In genomic region chr12:49344486-49345047, GRCh38 we compare ENCODE assay signal across 17 cellular contexts. TPM values are rescaled to one million over a fixed set of nuclear protein-coding genes. Genes with fewer than 3 reads are reported as not detected.
DNase-seq lines count a peak whose midpoint lies in the region; ATAC-seq, FAIRE-seq and TF ChIP-seq lines count a peak whose summit lies in the region.
"Had no signal": no experiment of that assay in that cellular context is flagged by ENCODE, and none has a peak within 500 bp of the region (broad histone marks: within the 10 kb centered on the region; RNA-seq: fewer than 3 reads in every experiment).

No MANE protein-coding gene starts in this region.

- H4K20me1 ChIP-seq in SU-DHL-6 (ENCODE audit: low read depth, low read length) (no peaks in the 10 kb centered on the region), HepG2 (ENCODE audit: insufficient read depth, low read length) (0 out of 2 replicates have a peak, but pooled peaks cover 6% of the 10 kb centered on the region)

- no peak for FAIRE-seq in HepG2 (lab: Jason Lieb, UNC)

- no peak for TF ChIP-seq RAD21 in HepG2 (CRISPR knock-in tag; IDR thresholded peaks at IDR 0.05)

- no peak for TF ChIP-seq CTCF in SU-DHL-6 (IDR thresholded peaks at IDR 0.05; ENCODE audit: insufficient read depth, low read length, poor library complexity, severe bottlenecking)
- no peak for TF ChIP-seq CTCF in HepG2 (CRISPR knock-in tag; IDR thresholded peaks at IDR 0.05)
- TF ChIP-seq CTCF in suprapubic skin (IDR thresholded peaks at IDR 0.05): no peak
- TF ChIP-seq CTCF in left lung (IDR thresholded peaks at IDR 0.05): no peak

- POLR2A ChIA-PET in HepG2 (lab: Yijun Ruan, JAX): no interaction called here

- H3K27ac Mint-ChIP-seq in activated naive CD8-positive, alpha-beta T cell: no peak overlapping the region
- no peak overlapping the region for H3K27ac Mint-ChIP-seq in activated naive CD8-positive, alpha-beta T cell treated with anti-CD3 and anti-CD28 coated beads for 36 hours
- no peak overlapping the region for H3K27ac Mint-ChIP-seq in activated T-helper 17 cell treated with anti-CD3 and anti-CD28 coated beads, Interleukin-2, amount 50 U/mL, for 72 hours

- no peaks in the 10 kb centered on the region for H3K36me3 Mint-ChIP-seq in activated naive CD8-positive, alpha-beta T cell
- no peaks in the 10 kb centered on the region for H3K36me3 Mint-ChIP-seq in activated naive CD8-positive, alpha-beta T cell treated with anti-CD3 and anti-CD28 coated beads for 36 hours
- H3K36me3 Mint-ChIP-seq in activated T-helper 17 cell treated with anti-CD3 and anti-CD28 coated beads, Interleukin-2, amount 50 U/mL, for 72 hours (ENCODE audit: low read depth): no peaks in the 10 kb centered on the region

- BruUV-seq in HepG2 (replicated peaks; lab: Mats Ljungman, UMichigan): no TSS peak

- H3K36me3 ChIP-seq in SU-DHL-6 (ENCODE audit: low read length) (no peaks in the 10 kb centered on the region), HepG2 (replicated peaks in 1 of 2; ENCODE audit: control insufficient read depth in 1 of 2, insufficient read depth in 2 of 2, low read length in 2 of 2) (no peaks in the 10 kb centered on the region), suprapubic skin (no peaks in the 10 kb centered on the region), left lung (no peaks in the 10 kb centered on the region)
- H3K36me3 ChIP-seq: sigmoid colon had no signal

- no peak for TF ChIP-seq POLR2A in HepG2 (IDR thresholded peaks at IDR 0.05; ENCODE audit: insufficient read depth in 1 of 2, low read depth in 2 of 2, low read length in 2 of 2)
- no peak for TF ChIP-seq POLR2A in suprapubic skin (IDR thresholded peaks at IDR 0.05)

- 2% methylated on average over 15 of the region's 15 CpGs for WGBS in HepG2 (ENCODE audit: low lambda C conversion rate)
- WGBS in suprapubic skin: 41% methylated on average over 15 of the region's 15 CpGs

- in situ Hi-C loops in HepG2 (cut with HindIII; ENCODE audit: extremely low pct_ligation_motif_present, low pct_unique_long_range_greater_than_20kb): loop anchor here (10.0 kb wide), 1 partner anchor 60 kb away; no protein-coding TSS in a partner anchor

- ATAC-seq in HepG2 (no peak), left lung (no peak)
- no peak for ATAC-seq in activated T-helper 17 cell treated with anti-CD3 and anti-CD28 coated beads, Interleukin-2, amount 50 U/mL, for 72 hours (replicated peaks)

- H3K4me2 ChIP-seq in SU-DHL-6 (ENCODE audit: low read depth, low read length, poor library complexity, severe bottlenecking) (peak overlapping the region; percentile 26), HepG2 (ENCODE audit: low read depth, low read length) (peak overlapping the region; percentile 98)

- no peaks in the 10 kb centered on the region for H3K9me3 Mint-ChIP-seq in activated naive CD8-positive, alpha-beta T cell (ENCODE audit: low read depth)
- H3K9me3 Mint-ChIP-seq in activated naive CD8-positive, alpha-beta T cell treated with anti-CD3 and anti-CD28 coated beads for 36 hours: no peaks in the 10 kb centered on the region
- no peaks in the 10 kb centered on the region for H3K9me3 Mint-ChIP-seq in activated T-helper 17 cell treated with anti-CD3 and anti-CD28 coated beads, Interleukin-2, amount 50 U/mL, for 72 hours

- CTCF ChIA-PET in HepG2 (lab: Yijun Ruan, JAX; ENCODE audit: low intra/inter-chr PET ratio, low total read pairs): no interaction called here

- H3K4me3 Mint-ChIP-seq in activated naive CD8-positive, alpha-beta T cell: peak overlapping the region; percentile 30
- H3K4me3 Mint-ChIP-seq in activated naive CD8-positive, alpha-beta T cell treated with anti-CD3 and anti-CD28 coated beads for 36 hours: no peak overlapping the region
- no peak overlapping the region for H3K4me3 Mint-ChIP-seq in activated T-helper 17 cell treated with anti-CD3 and anti-CD28 coated beads, Interleukin-2, amount 50 U/mL, for 72 hours

- DNase-seq in activated naive CD8-positive, alpha-beta T cell treated with anti-CD3 and anti-CD28 coated beads for 36 hours: no peak
- DNase-seq in HepG2 (ENCODE audit: low spot score) (no peak), suprapubic skin (ENCODE audit: low spot score in 2 of 2) (peak; percentile 57 to 58), NCI-H1417 treated with DMSO at 0.1 percent for 48 hours (lab: John Stamatoyannopoulos, UW) (no peak), left lung (no peak)
- DNase-seq: activated CD4-positive, alpha-beta T cell treated with anti-CD3 and anti-CD28 coated beads for 1 hour; NCI-H510A treated with DMSO at 0.1 percent for 48 hours; stimulated activated CD4-positive, alpha-beta T cell treated with anti-CD3 and anti-CD28 coated beads, Interleukin-4, amount 100 ng/mL, for 24 hours; T-helper 1 cell had no signal

- H3K4me3 ChIP-seq in SU-DHL-6 (ENCODE audit: insufficient read depth, low read length, poor library complexity, severe bottlenecking) (no peak overlapping the region), HepG2 (replicated peaks in 1 of 3; ENCODE audit: insufficient read depth in 1 of 3, low read depth in 2 of 3, low read length in 3 of 3) (peak overlapping the region in 1 of 3 experiments; percentile 32; a peak in 2 of 6 replicates), suprapubic skin (peak overlapping the region; percentile 51), left lung (no peak overlapping the region)

- peaks cover 31% of the 10 kb centered on the region for H3K4me1 Mint-ChIP-seq in activated naive CD8-positive, alpha-beta T cell (ENCODE audit: low read depth)
- peaks cover 34% of the 10 kb centered on the region for H3K4me1 Mint-ChIP-seq in activated naive CD8-positive, alpha-beta T cell treated with anti-CD3 and anti-CD28 coated beads for 36 hours
- H3K4me1 Mint-ChIP-seq in activated T-helper 17 cell treated with anti-CD3 and anti-CD28 coated beads, Interleukin-2, amount 50 U/mL, for 72 hours: peaks cover 14% of the 10 kb centered on the region

- no peaks in the 10 kb centered on the region for H3K79me2 ChIP-seq in SU-DHL-6 (ENCODE audit: insufficient read depth, low read length)
- peaks cover 14% of the 10 kb centered on the region for H3K79me2 ChIP-seq in HepG2 (ENCODE audit: insufficient read depth, low read length)

- H3K9me2 ChIP-seq in SU-DHL-6 (replicated peaks; ENCODE audit: insufficient read depth, low read length): no peaks in the 10 kb centered on the region

- H3F3A ChIP-seq in SU-DHL-6 (ENCODE audit: insufficient read depth): no peaks in the 10 kb centered on the region; the same call in 1 of the 2 replicates

- H3K4me1 ChIP-seq in HepG2 (ENCODE audit: insufficient read depth, low read length) (peaks cover 62% of the 10 kb centered on the region), suprapubic skin (peaks cover 53% of the 10 kb centered on the region), left lung (peaks cover 41 to 55% of the 10 kb centered on the region in 2 donors)

- H3K27me3 ChIP-seq in SU-DHL-6 (ENCODE audit: low read length) (no peaks in the 10 kb centered on the region), HepG2 (ENCODE audit: control insufficient read depth in 1 of 2, insufficient read depth in 2 of 2, low read length in 2 of 2) (peaks cover 19 to 69% of the 10 kb centered on the region in 2 experiments; a peak in 4 of 5 replicates), suprapubic skin (peaks cover 68% of the 10 kb centered on the region), left lung (peaks cover 59 to 100% of the 10 kb centered on the region in 2 donors)

- TF ChIP-seq EP300 in HepG2 (IDR thresholded peaks at IDR 0.05; ENCODE audit: low read depth in 2 of 2, low read length in 2 of 2) (no peak), HepG2 (CRISPR knock-in tag; IDR thresholded peaks at IDR 0.05; ENCODE audit: borderline replicate concordance) (no peak), suprapubic skin (IDR thresholded peaks at IDR 0.05) (no peak)

- no peak overlapping the region for H2AFZ ChIP-seq in SU-DHL-6 (ENCODE audit: low read depth, low read length, severe bottlenecking)
- no peak overlapping the region for H2AFZ ChIP-seq in HepG2 (ENCODE audit: low read length)

- intact Hi-C loops in HepG2 (cut with micrococcal nuclease; ENCODE audit: unreplicated experiment) (no loop called here), left lung (cut with DNase I) (loop anchor here in 1 of 2 donors (10.0 kb wide), 1 partner anchor 60 kb away; no protein-coding TSS in a partner anchor)

- H3K9me3 ChIP-seq in SU-DHL-6 (ENCODE audit: insufficient read depth, low read length) (no peaks in the 10 kb centered on the region), HepG2 (ENCODE audit: low read length) (no peaks in the 10 kb centered on the region), suprapubic skin (no peaks in the 10 kb centered on the region), left lung (no peaks in the 10 kb centered on the region)
- H3K9me3 ChIP-seq: sigmoid colon had no signal

- H3K27ac ChIP-seq in SU-DHL-6 (ENCODE audit: low read depth, low read length) (no peak overlapping the region), HepG2 (ENCODE audit: extremely low read length, insufficient read depth, low read length) (no peak overlapping the region), suprapubic skin (no peak overlapping the region), left lung (no peak overlapping the region)
- H3K27ac ChIP-seq: epithelial cell of prostate, HL-60, sigmoid colon had no signal

- peaks cover 20% of the 10 kb centered on the region for H3K27me3 Mint-ChIP-seq in activated naive CD8-positive, alpha-beta T cell
- peaks cover 94% of the 10 kb centered on the region for H3K27me3 Mint-ChIP-seq in activated naive CD8-positive, alpha-beta T cell treated with anti-CD3 and anti-CD28 coated beads for 36 hours
- H3K27me3 Mint-ChIP-seq in activated T-helper 17 cell treated with anti-CD3 and anti-CD28 coated beads, Interleukin-2, amount 50 U/mL, for 72 hours: peaks cover 44% of the 10 kb centered on the region

- H3K9ac ChIP-seq in SU-DHL-6 (ENCODE audit: low read length) (no peak overlapping the region), HepG2 (ENCODE audit: insufficient read depth, low read depth, low read length) (no peak overlapping the region)

RNA-seq across cellular contexts. Expression of gene DNAJC22, which starts 2.1 kb away (rescaled TPM):
- total RNA-seq in activated naive CD8-positive, alpha-beta T cell treated with anti-CD3 and anti-CD28 coated beads for 36 hours: not detected
- total RNA-seq in HepG2 (2016; rRNA removed; fragmentation: Illumina TruSeq; extraction: Trizol) (23.0 and 31.7 TPM in 2 replicates), suprapubic skin (1 to 10 TPM in 2 of 4 donors, under 1 TPM in 2; 0.62 to 2.2 (median 1.1) TPM), left lung (1 to 10 TPM in 1 of 2 donors, under 1 TPM in 1; 0.21 to 2.7 TPM)
- total RNA-seq in HepG2 (2016; cell fraction: cytosol; rRNA removed; fragmentation: Illumina TruSeq; extraction: Trizol; ENCODE audit: low read depth): 8.6 and 10.6 TPM in 2 replicates
- total RNA-seq in HepG2 (2016; cell fraction: insoluble cytoplasmic fraction; rRNA removed; fragmentation: Illumina TruSeq; extraction: Trizol): 28.2 and 31.3 TPM in 2 replicates
- 31.0 and 32.2 TPM in 2 replicates for total RNA-seq in HepG2 (2016; cell fraction: membrane; rRNA removed; fragmentation: Illumina TruSeq; extraction: Trizol)
- 18.7 and 28.7 TPM in 2 replicates for total RNA-seq in HepG2 (2016; cell fraction: nucleus; rRNA removed; fragmentation: Illumina TruSeq; extraction: Trizol)
- 25.2 and 25.3 TPM in 2 replicates for polyA plus RNA-seq in HepG2 (2011; rRNA removed)
- 21.8 and 23.4 TPM in 2 replicates for polyA plus RNA-seq in HepG2 (2011; cell fraction: cytosol; rRNA removed)
- 17.7 and 19.2 TPM in 2 replicates for polyA plus RNA-seq in HepG2 (2011; cell fraction: nucleus; rRNA removed)
- 12.3 and 19.2 TPM in 2 replicates for polyA plus RNA-seq in HepG2 (2012)
- 8.0 and 8.6 TPM in 2 replicates for polyA plus RNA-seq in HepG2 (2016; cell fraction: cytosol; fragmentation: Illumina TruSeq; extraction: Trizol; ENCODE audit: low read depth)
- polyA plus RNA-seq in HepG2 (2016; cell fraction: insoluble cytoplasmic fraction; fragmentation: Illumina TruSeq; extraction: Trizol; ENCODE audit: low read depth): 23.5 TPM in 2 replicates
- 19.8 and 20.5 TPM in 2 replicates for polyA plus RNA-seq in HepG2 (2016; cell fraction: membrane; fragmentation: Illumina TruSeq; extraction: Trizol; ENCODE audit: low read depth)
- 33.4 and 37.4 TPM in 2 replicates for polyA plus RNA-seq in HepG2 (2016; cell fraction: nucleus; fragmentation: Illumina TruSeq; extraction: Trizol; ENCODE audit: insufficient read depth, low read depth)
- 5.2 and 42.6 TPM in 2 replicates for polyA minus RNA-seq in HepG2 (2011; rRNA and poly(A)+ RNA removed; ENCODE audit: low replicate concordance)
- polyA minus RNA-seq in HepG2 (2011; cell fraction: cytosol; rRNA and poly(A)+ RNA removed): 11.0 and 11.7 TPM in 2 replicates
- polyA minus RNA-seq in HepG2 (2011; cell fraction: nucleus; rRNA and poly(A)+ RNA removed): 13.9 and 17.5 TPM in 2 replicates
- not detected for total RNA-seq in activated T-helper 17 cell treated with anti-CD3 and anti-CD28 coated beads, Interleukin-2, amount 50 U/mL, for 72 hours

RNA-seq across cellular contexts. Expression of gene C1QL4, which starts 7.6 kb away (rescaled TPM):
- total RNA-seq in activated naive CD8-positive, alpha-beta T cell treated with anti-CD3 and anti-CD28 coated beads for 36 hours: not detected
- total RNA-seq in HepG2 (2016; rRNA removed; fragmentation: Illumina TruSeq; extraction: Trizol) (not detected in 2 replicates), suprapubic skin (1 to 10 TPM in 2 of 4 donors, under 1 TPM in 1, not detected in 1; 0.73 to 1.2 (median 1.1) TPM), left lung (not detected)
- not detected in 2 replicates for total RNA-seq in HepG2 (2016; cell fraction: cytosol; rRNA removed; fragmentation: Illumina TruSeq; extraction: Trizol; ENCODE audit: low read depth)
- total RNA-seq in HepG2 (2016; cell fraction: insoluble cytoplasmic fraction; rRNA removed; fragmentation: Illumina TruSeq; extraction: Trizol): not detected in 2 replicates
- not detected in 2 replicates for total RNA-seq in HepG2 (2016; cell fraction: membrane; rRNA removed; fragmentation: Illumina TruSeq; extraction: Trizol)
- total RNA-seq in HepG2 (2016; cell fraction: nucleus; rRNA removed; fragmentation: Illumina TruSeq; extraction: Trizol): not detected in 2 replicates
- polyA plus RNA-seq in HepG2 (2011; rRNA removed): 0.03 TPM in 2 replicates
- polyA plus RNA-seq in HepG2 (2011; cell fraction: cytosol; rRNA removed): 0.06 and 0.08 TPM in 2 replicates
- 0.07 TPM in 1 of 2 replicates, not detected in the other for polyA plus RNA-seq in HepG2 (2011; cell fraction: nucleus; rRNA removed)
- 0.07 and 0.12 TPM in 2 replicates for polyA plus RNA-seq in HepG2 (2012)
- polyA plus RNA-seq in HepG2 (2016; cell fraction: cytosol; fragmentation: Illumina TruSeq; extraction: Trizol; ENCODE audit: low read depth): not detected in 2 replicates
- not detected in 2 replicates for polyA plus RNA-seq in HepG2 (2016; cell fraction: insoluble cytoplasmic fraction; fragmentation: Illumina TruSeq; extraction: Trizol; ENCODE audit: low read depth)
- not detected in 2 replicates for polyA plus RNA-seq in HepG2 (2016; cell fraction: membrane; fragmentation: Illumina TruSeq; extraction: Trizol; ENCODE audit: low read depth)
- polyA plus RNA-seq in HepG2 (2016; cell fraction: nucleus; fragmentation: Illumina TruSeq; extraction: Trizol; ENCODE audit: insufficient read depth, low read depth): not detected in 2 replicates
- 0.09 TPM in 1 of 2 replicates, not detected in the other for polyA minus RNA-seq in HepG2 (2011; rRNA and poly(A)+ RNA removed; ENCODE audit: low replicate concordance)
- not detected in 2 replicates for polyA minus RNA-seq in HepG2 (2011; cell fraction: cytosol; rRNA and poly(A)+ RNA removed)
- polyA minus RNA-seq in HepG2 (2011; cell fraction: nucleus; rRNA and poly(A)+ RNA removed): not detected in 2 replicates
- total RNA-seq in activated T-helper 17 cell treated with anti-CD3 and anti-CD28 coated beads, Interleukin-2, amount 50 U/mL, for 72 hours: not detected
- total RNA-seq: sigmoid colon had no signal

RNA-seq across cellular contexts. Expression of gene TROAP, which starts 21.5 kb away (rescaled TPM):
- total RNA-seq in activated naive CD8-positive, alpha-beta T cell treated with anti-CD3 and anti-CD28 coated beads for 36 hours: 10 to 100 TPM; 56.6 to 59.7 TPM
- total RNA-seq in HepG2 (2016; rRNA removed; fragmentation: Illumina TruSeq; extraction: Trizol) (27.0 and 30.9 TPM in 2 replicates), suprapubic skin (10 to 100 TPM in 1 of 4 donors, 1 to 10 TPM in 3; 4.0 to 14.6 (median 5.9) TPM), left lung (1 to 10 TPM; 2.4 to 8.0 TPM)
- 39.0 and 40.8 TPM in 2 replicates for total RNA-seq in HepG2 (2016; cell fraction: cytosol; rRNA removed; fragmentation: Illumina TruSeq; extraction: Trizol; ENCODE audit: low read depth)
- total RNA-seq in HepG2 (2016; cell fraction: insoluble cytoplasmic fraction; rRNA removed; fragmentation: Illumina TruSeq; extraction: Trizol): 23.8 and 32.4 TPM in 2 replicates
- total RNA-seq in HepG2 (2016; cell fraction: membrane; rRNA removed; fragmentation: Illumina TruSeq; extraction: Trizol): 29.7 and 31.6 TPM in 2 replicates
- total RNA-seq in HepG2 (2016; cell fraction: nucleus; rRNA removed; fragmentation: Illumina TruSeq; extraction: Trizol): 29.6 and 32.8 TPM in 2 replicates
- 14.8 and 22.5 TPM in 2 replicates for polyA plus RNA-seq in HepG2 (2011; rRNA removed)
- polyA plus RNA-seq in HepG2 (2011; cell fraction: cytosol; rRNA removed): 5.9 and 12.4 TPM in 2 replicates
- polyA plus RNA-seq in HepG2 (2011; cell fraction: nucleus; rRNA removed): 41.8 and 61.6 TPM in 2 replicates
- 10.3 and 16.7 TPM in 2 replicates for polyA plus RNA-seq in HepG2 (2012)
- 31.5 and 36.5 TPM in 2 replicates for polyA plus RNA-seq in HepG2 (2016; cell fraction: cytosol; fragmentation: Illumina TruSeq; extraction: Trizol; ENCODE audit: low read depth)
- 34.0 and 36.9 TPM in 2 replicates for polyA plus RNA-seq in HepG2 (2016; cell fraction: insoluble cytoplasmic fraction; fragmentation: Illumina TruSeq; extraction: Trizol; ENCODE audit: low read depth)
- 22.9 and 31.7 TPM in 2 replicates for polyA plus RNA-seq in HepG2 (2016; cell fraction: membrane; fragmentation: Illumina TruSeq; extraction: Trizol; ENCODE audit: low read depth)
- 91.9 and 95.0 TPM in 2 replicates for polyA plus RNA-seq in HepG2 (2016; cell fraction: nucleus; fragmentation: Illumina TruSeq; extraction: Trizol; ENCODE audit: insufficient read depth, low read depth)
- 20.0 and 123 TPM in 2 replicates for polyA minus RNA-seq in HepG2 (2011; rRNA and poly(A)+ RNA removed; ENCODE audit: low replicate concordance)
- 6.9 and 7.2 TPM in 2 replicates for polyA minus RNA-seq in HepG2 (2011; cell fraction: cytosol; rRNA and poly(A)+ RNA removed)
- 28.0 and 47.6 TPM in 2 replicates for polyA minus RNA-seq in HepG2 (2011; cell fraction: nucleus; rRNA and poly(A)+ RNA removed)
- total RNA-seq in activated T-helper 17 cell treated with anti-CD3 and anti-CD28 coated beads, Interleukin-2, amount 50 U/mL, for 72 hours: 10 to 100 TPM; 53.9 to 56.5 TPM

RNA-seq across cellular contexts. Expression of gene SPATS2, which starts 22.7 kb away (rescaled TPM):
- total RNA-seq in activated naive CD8-positive, alpha-beta T cell treated with anti-CD3 and anti-CD28 coated beads for 36 hours: 1 to 10 TPM; 8.5 to 9.1 TPM
- 19.3 and 27.2 TPM in 2 replicates for total RNA-seq in HepG2 (2016; rRNA removed; fragmentation: Illumina TruSeq; extraction: Trizol)
- total RNA-seq in HepG2 (2016; cell fraction: cytosol; rRNA removed; fragmentation: Illumina TruSeq; extraction: Trizol; ENCODE audit: low read depth): 20.9 and 21.2 TPM in 2 replicates
- 19.2 and 23.0 TPM in 2 replicates for total RNA-seq in HepG2 (2016; cell fraction: insoluble cytoplasmic fraction; rRNA removed; fragmentation: Illumina TruSeq; extraction: Trizol)
- 22.6 and 23.1 TPM in 2 replicates for total RNA-seq in HepG2 (2016; cell fraction: membrane; rRNA removed; fragmentation: Illumina TruSeq; extraction: Trizol)
- total RNA-seq in HepG2 (2016; cell fraction: nucleus; rRNA removed; fragmentation: Illumina TruSeq; extraction: Trizol): 16.9 and 19.5 TPM in 2 replicates
- polyA plus RNA-seq in HepG2 (2011; rRNA removed): 24.9 and 28.1 TPM in 2 replicates
- polyA plus RNA-seq in HepG2 (2011; cell fraction: cytosol; rRNA removed): 16.7 and 21.9 TPM in 2 replicates
- 15.8 and 19.7 TPM in 2 replicates for polyA plus RNA-seq in HepG2 (2011; cell fraction: nucleus; rRNA removed)
- polyA plus RNA-seq in HepG2 (2012): 13.4 and 17.4 TPM in 2 replicates
- 5.2 and 7.9 TPM in 2 replicates for polyA plus RNA-seq in HepG2 (2016; cell fraction: cytosol; fragmentation: Illumina TruSeq; extraction: Trizol; ENCODE audit: low read depth)
- polyA plus RNA-seq in HepG2 (2016; cell fraction: insoluble cytoplasmic fraction; fragmentation: Illumina TruSeq; extraction: Trizol; ENCODE audit: low read depth): 30.6 and 32.3 TPM in 2 replicates
- 16.0 and 17.8 TPM in 2 replicates for polyA plus RNA-seq in HepG2 (2016; cell fraction: membrane; fragmentation: Illumina TruSeq; extraction: Trizol; ENCODE audit: low read depth)
- polyA plus RNA-seq in HepG2 (2016; cell fraction: nucleus; fragmentation: Illumina TruSeq; extraction: Trizol; ENCODE audit: insufficient read depth, low read depth): 32.3 and 37.2 TPM in 2 replicates
- polyA minus RNA-seq in HepG2 (2011; rRNA and poly(A)+ RNA removed; ENCODE audit: low replicate concordance): 36.5 and 107 TPM in 2 replicates
- 22.7 and 27.1 TPM in 2 replicates for polyA minus RNA-seq in HepG2 (2011; cell fraction: cytosol; rRNA and poly(A)+ RNA removed)
- polyA minus RNA-seq in HepG2 (2011; cell fraction: nucleus; rRNA and poly(A)+ RNA removed): 41.5 and 48.9 TPM in 2 replicates
- 10 to 100 TPM; 22.7 to 42.6 (median 27.2) TPM for total RNA-seq in suprapubic skin
- total RNA-seq in activated T-helper 17 cell treated with anti-CD3 and anti-CD28 coated beads, Interleukin-2, amount 50 U/mL, for 72 hours: 10 to 100 TPM; 15.3 to 16.9 TPM
- total RNA-seq in left lung: 10 to 100 TPM; 14.6 to 21.3 TPM

RNA-seq across cellular contexts. Expression of gene PRPH, which starts 49.6 kb away (rescaled TPM):
- total RNA-seq in activated naive CD8-positive, alpha-beta T cell treated with anti-CD3 and anti-CD28 coated beads for 36 hours: not detected
- not detected in 2 replicates for total RNA-seq in HepG2 (2016; rRNA removed; fragmentation: Illumina TruSeq; extraction: Trizol)
- not detected in 2 replicates for total RNA-seq in HepG2 (2016; cell fraction: cytosol; rRNA removed; fragmentation: Illumina TruSeq; extraction: Trizol; ENCODE audit: low read depth)
- total RNA-seq in HepG2 (2016; cell fraction: insoluble cytoplasmic fraction; rRNA removed; fragmentation: Illumina TruSeq; extraction: Trizol): not detected in 2 replicates
- not detected in 2 replicates for total RNA-seq in HepG2 (2016; cell fraction: membrane; rRNA removed; fragmentation: Illumina TruSeq; extraction: Trizol)
- total RNA-seq in HepG2 (2016; cell fraction: nucleus; rRNA removed; fragmentation: Illumina TruSeq; extraction: Trizol): not detected in 2 replicates
- polyA plus RNA-seq in HepG2 (2011; rRNA removed): 0.12 and 0.51 TPM in 2 replicates
- polyA plus RNA-seq in HepG2 (2011; cell fraction: cytosol; rRNA removed): 0.44 and 0.54 TPM in 2 replicates
- polyA plus RNA-seq in HepG2 (2011; cell fraction: nucleus; rRNA removed): 0.16 and 0.35 TPM in 2 replicates
- polyA plus RNA-seq in HepG2 (2012): 0.36 TPM in 1 of 2 replicates, not detected in the other
- not detected in 2 replicates for polyA plus RNA-seq in HepG2 (2016; cell fraction: cytosol; fragmentation: Illumina TruSeq; extraction: Trizol; ENCODE audit: low read depth)
- not detected in 2 replicates for polyA plus RNA-seq in HepG2 (2016; cell fraction: insoluble cytoplasmic fraction; fragmentation: Illumina TruSeq; extraction: Trizol; ENCODE audit: low read depth)
- 0.17 TPM in 1 of 2 replicates, not detected in the other for polyA plus RNA-seq in HepG2 (2016; cell fraction: membrane; fragmentation: Illumina TruSeq; extraction: Trizol; ENCODE audit: low read depth)
- not detected in 2 replicates for polyA plus RNA-seq in HepG2 (2016; cell fraction: nucleus; fragmentation: Illumina TruSeq; extraction: Trizol; ENCODE audit: insufficient read depth, low read depth)
- 0.08 and 0.51 TPM in 2 replicates for polyA minus RNA-seq in HepG2 (2011; rRNA and poly(A)+ RNA removed; ENCODE audit: low replicate concordance)
- polyA minus RNA-seq in HepG2 (2011; cell fraction: cytosol; rRNA and poly(A)+ RNA removed): not detected in 2 replicates
- polyA minus RNA-seq in HepG2 (2011; cell fraction: nucleus; rRNA and poly(A)+ RNA removed): not detected in 2 replicates
- 1 to 10 TPM in 2 of 4 donors, not detected in 2; 1.1 to 1.5 TPM for total RNA-seq in suprapubic skin
- under 1 TPM in 1 of 2 donors, not detected in 1; 0.32 TPM for total RNA-seq in activated T-helper 17 cell treated with anti-CD3 and anti-CD28 coated beads, Interleukin-2, amount 50 U/mL, for 72 hours
- total RNA-seq in left lung: under 1 TPM in 1 of 2 donors, not detected in 1; 0.26 TPM
- total RNA-seq: chondrocyte, myocyte had no signal

Comparison
In these comparisons a context has a peak if more than half of its experiments do, and no peak if none do; other contexts are left out.
1. DNase-seq: peak in suprapubic skin (2 of 2); none in activated naive CD8-positive, alpha-beta T cell treated with anti-CD3 and anti-CD28 coated beads for 36 hours (single experiment), HepG2 (single experiment), NCI-H1417 treated with DMSO at 0.1 percent for 48 hours (single experiment) and left lung (0 of 2).